ENCODE assay signal across 24 cellular contexts in the genomic region with DNA sequence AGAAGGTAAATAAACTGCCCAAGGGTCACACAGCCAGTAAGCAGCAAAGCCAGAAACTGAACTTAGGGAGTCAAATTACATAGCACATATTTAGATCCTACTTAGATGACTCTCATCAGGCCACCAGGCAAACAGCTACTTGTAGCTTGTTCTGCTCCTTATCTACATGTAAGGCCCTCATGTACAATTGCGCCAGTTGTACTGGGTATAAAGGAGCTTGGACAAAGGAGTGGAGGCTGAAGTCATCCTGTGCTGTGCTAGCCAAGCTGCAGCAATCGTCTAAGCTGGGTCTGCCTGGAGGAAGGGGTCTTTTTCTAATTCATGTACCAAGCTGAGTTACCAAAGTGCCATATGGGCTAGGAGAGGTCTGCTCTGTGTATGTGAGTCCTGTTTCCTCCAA. TPM values are rescaled to one million over a fixed set of nuclear protein-coding genes. Genes with fewer than 3 reads are reported as not detected.
"Had no signal": no experiment of that assay in that cellular context is flagged by ENCODE, and none has a peak within 500 bp of the region (broad histone marks: within the 10 kb centered on the region; RNA-seq: fewer than 3 reads in every experiment).

No MANE protein-coding gene starts in this region.

- H3K27ac Mint-ChIP-seq: T-cell had no signal

- H3K4me1 Mint-ChIP-seq: T-cell had no signal

- H3K9me3 ChIP-seq: SK-N-SH had no signal

- H3K4me2 ChIP-seq: KMS-11, SK-N-SH had no signal

- H3K27me3 Mint-ChIP-seq: T-cell had no signal

- H3K9ac ChIP-seq: KMS-11, SK-N-SH had no signal

- H3K9me3 Mint-ChIP-seq: T-cell had no signal

- DNase-seq: IMR-90, Kasumi-1, MM.1S, NCI-H1092 treated with DMSO at 0.1 percent for 48 hours, NCI-H1436, NCI-H187, NCI-H2081, NCI-H2171, NCI-H226, NCI-H446, NCI-H510A, NCI-H524 treated with DMSO at 0.1 percent for 48 hours, NCI-H69, NCI-H774, SHP77, SK-N-SH, SW 1271, T-cell had no signal

- H3K9me2 ChIP-seq: SK-N-SH had no signal

- ATAC-seq: HepG2, Panc1, T-cell had no signal

- H3K4me3 Mint-ChIP-seq: T-cell had no signal

- H3K27ac ChIP-seq: KMS-11, RWPE1 had no signal

RNA-seq across cellular contexts. Expression of a gene that starts 27.0 kb away (rescaled TPM):
- total RNA-seq: HepG2, HT1080, SK-MEL-5, T-cell had no signal

RNA-seq across cellular contexts. Expression of a gene that starts 57.2 kb away (rescaled TPM):
- total RNA-seq: HT1080, SK-MEL-5, T-cell had no signal
